9 cellular contexts compared by ENCODE assay signal in genomic region chr5:34001231-34001935, GRCh38. TPM values are rescaled to one million over a fixed set of nuclear protein-coding genes. Genes with fewer than 3 reads are reported as not detected.
DNase-seq lines count a peak whose midpoint lies in the region; ATAC-seq, FAIRE-seq and TF ChIP-seq lines count a peak whose summit lies in the region.
"Had no signal": no experiment of that assay in that cellular context is flagged by ENCODE, and none has a peak within 500 bp of the region (broad histone marks: within the 10 kb centered on the region; RNA-seq: fewer than 3 reads in every experiment).

No MANE protein-coding gene starts in this region.

- no peak overlapping the region for H3K4me3 ChIP-seq in fibroblast of villous mesenchyme (ENCODE audit: low read depth, low read length)

- no peak for ATAC-seq in activated T-cell treated with anti-CD3 and anti-CD28 coated beads, Interleukin-2, amount 50 U/mL, for 4 hours

- DNase-seq in NCI-H1105 treated with DMSO at 0.1 percent for 48 hours (lab: John Stamatoyannopoulos, UW) = peak; percentile 87
- DNase-seq in NOMO-1 (lab: John Stamatoyannopoulos, UW; ENCODE audit: unreplicated experiment in 2 of 2) = peak; percentile 90 to 99
- DNase-seq in fibroblast of villous mesenchyme (ENCODE audit: low read depth) = peak; percentile 36
- peak; percentile 15 for DNase-seq in retina
- DNase-seq in activated T-cell treated with anti-CD3 and anti-CD28 coated beads, Interleukin-2, amount 50 U/mL, for 4 hours = no peak
- no peak for DNase-seq in activated naive CD8-positive, alpha-beta T cell treated with anti-CD3 and anti-CD28 coated beads for 36 hours
- no peak for DNase-seq in H54 (ENCODE audit: insufficient read length, low spot score)
- DNase-seq in NK-92 (lab: John Stamatoyannopoulos, UW; ENCODE audit: unreplicated experiment) = no peak

- no peak overlapping the region for H3K27ac Mint-ChIP-seq in activated naive CD8-positive, alpha-beta T cell treated with anti-CD3 and anti-CD28 coated beads for 36 hours
- H3K27ac Mint-ChIP-seq: dendritic cell treated with granulocyte-macrophage colony-stimulating factor and Interleukin-4, amounts not matched to agents 40 ng/mL and 50 ng/mL, for 4 days had no signal

- H3K9me3 Mint-ChIP-seq in activated T-cell treated with anti-CD3 and anti-CD28 coated beads, Interleukin-2, amount 50 U/mL, for 4 hours = no peaks in the 10 kb centered on the region
- no peaks in the 10 kb centered on the region for H3K9me3 Mint-ChIP-seq in activated naive CD8-positive, alpha-beta T cell treated with anti-CD3 and anti-CD28 coated beads for 36 hours
- H3K9me3 Mint-ChIP-seq: dendritic cell treated with granulocyte-macrophage colony-stimulating factor and Interleukin-4, amounts not matched to agents 40 ng/mL and 50 ng/mL, for 4 days had no signal

- H3K4me3 Mint-ChIP-seq in activated T-cell treated with anti-CD3 and anti-CD28 coated beads, Interleukin-2, amount 50 U/mL, for 4 hours = no peak overlapping the region
- no peak overlapping the region for H3K4me3 Mint-ChIP-seq in activated naive CD8-positive, alpha-beta T cell treated with anti-CD3 and anti-CD28 coated beads for 36 hours
- H3K4me3 Mint-ChIP-seq: dendritic cell treated with granulocyte-macrophage colony-stimulating factor and Interleukin-4, amounts not matched to agents 40 ng/mL and 50 ng/mL, for 4 days had no signal

- no peak for TF ChIP-seq POLR2A in H54 (IDR thresholded peaks at IDR 0.05; ENCODE audit: low read depth, low read length)

- H3K4me1 Mint-ChIP-seq in activated T-cell treated with anti-CD3 and anti-CD28 coated beads, Interleukin-2, amount 50 U/mL, for 4 hours (ENCODE audit: low read depth) = peaks cover 15% of the 10 kb centered on the region
- H3K4me1 Mint-ChIP-seq in activated naive CD8-positive, alpha-beta T cell treated with anti-CD3 and anti-CD28 coated beads for 36 hours = peaks cover 15% of the 10 kb centered on the region

- H3K36me3 Mint-ChIP-seq in activated T-cell treated with anti-CD3 and anti-CD28 coated beads, Interleukin-2, amount 50 U/mL, for 4 hours (ENCODE audit: insufficient read depth) = peaks cover 23% of the 10 kb centered on the region
- no peaks in the 10 kb centered on the region for H3K36me3 Mint-ChIP-seq in activated naive CD8-positive, alpha-beta T cell treated with anti-CD3 and anti-CD28 coated beads for 36 hours

- no peak for FAIRE-seq in H54 (lab: Jason Lieb, UNC)

- H3K27me3 Mint-ChIP-seq in activated T-cell treated with anti-CD3 and anti-CD28 coated beads, Interleukin-2, amount 50 U/mL, for 4 hours (ENCODE audit: low read depth) = no peaks in the 10 kb centered on the region
- H3K27me3 Mint-ChIP-seq in activated naive CD8-positive, alpha-beta T cell treated with anti-CD3 and anti-CD28 coated beads for 36 hours = no peaks in the 10 kb centered on the region
- H3K27me3 Mint-ChIP-seq: dendritic cell treated with granulocyte-macrophage colony-stimulating factor and Interleukin-4, amounts not matched to agents 40 ng/mL and 50 ng/mL, for 4 days had no signal

- TF ChIP-seq CTCF in fibroblast of villous mesenchyme (IDR thresholded peaks at IDR 0.05; ENCODE audit: insufficient read depth, low read depth, low read length) = no peak

RNA-seq across cellular contexts. Expression of gene AMACR, which starts 6.5 kb away (rescaled TPM):
- total RNA-seq in fibroblast of villous mesenchyme = 9.7 and 17.7 TPM in 2 replicates
- total RNA-seq in activated T-cell treated with anti-CD3 and anti-CD28 coated beads, Interleukin-2, amount 50 U/mL, for 4 hours = 1 to 10 TPM; 4.9 to 6.4 (median 5.5) TPM
- 10 to 100 TPM in 1 of 2 experiments, 1 to 10 TPM in 1; 9.7 to 10.5 TPM for total RNA-seq in activated naive CD8-positive, alpha-beta T cell treated with anti-CD3 and anti-CD28 coated beads for 36 hours

RNA-seq across cellular contexts. Expression of gene SLC45A2, which starts 16.9 kb away (rescaled TPM):
- total RNA-seq in fibroblast of villous mesenchyme = under 0.01 TPM in 1 of 2 replicates, not detected in the other
- not detected for total RNA-seq in activated T-cell treated with anti-CD3 and anti-CD28 coated beads, Interleukin-2, amount 50 U/mL, for 4 hours
- total RNA-seq in activated naive CD8-positive, alpha-beta T cell treated with anti-CD3 and anti-CD28 coated beads for 36 hours = not detected

RNA-seq across cellular contexts. Expression of gene C1QTNF3, which starts 41.6 kb away (rescaled TPM):
- total RNA-seq in fibroblast of villous mesenchyme = 0.86 and 1.9 TPM in 2 replicates
- total RNA-seq in activated T-cell treated with anti-CD3 and anti-CD28 coated beads, Interleukin-2, amount 50 U/mL, for 4 hours = under 1 TPM; 0.58 to 0.76 (median 0.73) TPM
- total RNA-seq in activated naive CD8-positive, alpha-beta T cell treated with anti-CD3 and anti-CD28 coated beads for 36 hours = 1 to 10 TPM; 1.5 to 1.8 TPM

Comparison
In these comparisons a context has a peak if more than half of its experiments do, and no peak if none do; other contexts are left out.
1. DNase-seq: peak in NCI-H1105 treated with DMSO at 0.1 percent for 48 hours (single experiment), NOMO-1 (2 of 2), fibroblast of villous mesenchyme (single experiment) and retina (single experiment); none in activated T-cell treated with anti-CD3 and anti-CD28 coated beads, Interleukin-2, amount 50 U/mL, for 4 hours (single experiment), activated naive CD8-positive, alpha-beta T cell treated with anti-CD3 and anti-CD28 coated beads for 36 hours (single experiment), H54 (single experiment) and NK-92 (single experiment).